16 cellular contexts compared by ENCODE assay signal in the genomic region with DNA sequence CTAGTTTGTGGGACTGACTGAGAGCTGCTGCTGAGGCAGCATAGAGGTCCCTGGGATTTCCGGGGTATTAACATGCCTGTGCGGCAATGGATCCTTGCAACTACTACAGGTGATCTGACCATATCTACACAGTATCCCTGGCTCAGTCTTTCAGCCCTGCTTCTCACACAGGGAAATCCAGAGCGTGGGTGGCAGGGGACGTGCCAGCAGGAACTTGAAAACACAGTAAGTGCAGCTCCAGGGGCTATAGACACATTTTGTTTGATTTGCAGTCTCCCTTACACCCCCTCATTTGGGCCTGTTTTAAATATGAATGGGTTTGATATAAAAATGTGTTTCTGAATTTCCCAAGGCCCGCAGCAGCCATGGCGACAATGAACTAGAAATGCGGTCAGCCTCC.
A peak's percentile ranks its signal among the peaks of the same experiment; 100 is the strongest.
DNase-seq lines count a peak whose midpoint lies in the region; ATAC-seq, FAIRE-seq and TF ChIP-seq lines count a peak whose summit lies in the region.
"Had no signal": no experiment of that assay in that cellular context is flagged by ENCODE, and none has a peak within 500 bp of the region (broad histone marks: within the 10 kb centered on the region; RNA-seq: fewer than 3 reads in every experiment).

No MANE protein-coding gene starts in this region.

- no CpG with 5 or more reads among the region's 7 CpGs for WGBS in mesendoderm (ENCODE audit: extremely low coverage, insufficient coverage, low lambda C conversion rate)
- 46 to 52% methylated on average over 7 of the region's 7 CpGs for WGBS in esophagus squamous epithelium, 2 donors
- 83 to 88% methylated on average over 7 of the region's 7 CpGs for WGBS in testis, 2 donors

- no peak overlapping the region for H3K9ac ChIP-seq in mesendoderm (ENCODE audit: low read length)

- no peak overlapping the region for H2BK15ac ChIP-seq in mesendoderm (replicated peaks; ENCODE audit: low read depth)

- DNase-seq in cardiac muscle cell (ENCODE audit: low read depth in 1 of 2, low spot score in 1 of 2), result no peak
- no peak for DNase-seq in Right ventricle myocardium inferior (ENCODE audit: missing footprints)
- DNase-seq in bronchial epithelial cell (ENCODE audit: low read depth), result no peak
- no peak for DNase-seq in mesendoderm
- no peak for DNase-seq in esophagus squamous epithelium (lab: John Stamatoyannopoulos, UW)
- DNase-seq in testis, result no peak
- DNase-seq in Calu3, result no peak
- DNase-seq: C1 segment of cervical spinal cord; CD4-positive, alpha-beta memory T cell; DMS53; GF-D8; H7 had no signal

- H3K9me3 ChIP-seq in cardiac muscle cell (ENCODE audit: low read depth), result no peaks in the 10 kb centered on the region
- H3K9me3 ChIP-seq in esophagus squamous epithelium, result no peaks in the 10 kb centered on the region
- H3K9me3 ChIP-seq in testis, result no peaks in the 10 kb centered on the region

- H3K36me3 ChIP-seq in cardiac muscle cell, result no peaks in the 10 kb centered on the region
- H3K36me3 ChIP-seq in bronchial epithelial cell (ENCODE audit: control insufficient read depth, insufficient read depth, low read length), result peaks cover 2% of the 10 kb centered on the region
- no peaks in the 10 kb centered on the region for H3K36me3 ChIP-seq in mesendoderm (ENCODE audit: control insufficient read depth, insufficient read depth, low read length)
- H3K36me3 ChIP-seq in esophagus squamous epithelium, result no peaks in the 10 kb centered on the region
- H3K36me3 ChIP-seq in testis (ENCODE audit: low read depth, missing control alignments), result no peaks in the 10 kb centered on the region

- H3K4me2 ChIP-seq in mesendoderm (ENCODE audit: low read length), result no peak overlapping the region

- no peak overlapping the region for H3K4me3 Mint-ChIP-seq in Calu3 (ENCODE audit: low read depth, unreplicated experiment)
- H3K4me3 Mint-ChIP-seq: B cell; CD4-positive, alpha-beta memory T cell; IgD-negative memory B cell had no signal

- H3K36me3 Mint-ChIP-seq in Calu3 (ENCODE audit: insufficient read depth, unreplicated experiment), result no peaks in the 10 kb centered on the region

- H2BK5ac ChIP-seq in mesendoderm (ENCODE audit: low read length), result no peak overlapping the region

- intact Hi-C loops in Right ventricle myocardium inferior (cut with DNase I), result no loop called here
- intact Hi-C loops in esophagus squamous epithelium (cut with DNase I), result no loop called here
- intact Hi-C loops in testis (cut with DNase I; ENCODE audit: low total_unique reads), result no loop called here
- intact Hi-C loops in Calu3 (cut with micrococcal nuclease; ENCODE audit: unreplicated experiment), result no loop called here

- no peak overlapping the region for H4K8ac ChIP-seq in mesendoderm (ENCODE audit: low read depth, low read length)

- no peaks in the 10 kb centered on the region for H3K9me3 Mint-ChIP-seq in Calu3 (ENCODE audit: low read depth, unreplicated experiment)

- H3K23ac ChIP-seq in mesendoderm (ENCODE audit: low read length), result no peak overlapping the region

- peak; percentile 55 for FAIRE-seq in bronchial epithelial cell (lab: Jason Lieb, UNC)
- FAIRE-seq: A204.1, D721Med had no signal

- no peak overlapping the region for H3K18ac ChIP-seq in mesendoderm (ENCODE audit: low read length)

- H3K27ac ChIP-seq in cardiac muscle cell (peak overlapping the region; percentile 59), mesendoderm (ENCODE audit: low read depth, low read length) (no peak overlapping the region), esophagus squamous epithelium (no peak overlapping the region), testis (no peak overlapping the region)

- H3K4me3 ChIP-seq in cardiac muscle cell, result no peak overlapping the region
- no peak overlapping the region for H3K4me3 ChIP-seq in bronchial epithelial cell (ENCODE audit: low read depth, low read length)
- no peak overlapping the region for H3K4me3 ChIP-seq in mesendoderm (ENCODE audit: low read length)
- H3K4me3 ChIP-seq in esophagus squamous epithelium, result no peak overlapping the region
- H3K4me3 ChIP-seq in testis, result no peak overlapping the region

- H3K79me2 ChIP-seq in mesendoderm (ENCODE audit: control insufficient read depth, insufficient read depth, low read length), result peaks cover 53% of the 10 kb centered on the region

- TF ChIP-seq POLR2A in esophagus squamous epithelium (IDR thresholded peaks at IDR 0.05) (no peak), testis (IDR thresholded peaks at IDR 0.05) (no peak)

- H3K4me1 Mint-ChIP-seq in Calu3 (ENCODE audit: low read depth, unreplicated experiment), result peaks cover 8% of the 10 kb centered on the region

- H3K4me1 ChIP-seq in cardiac muscle cell (ENCODE audit: low read depth) (peaks cover 43% of the 10 kb centered on the region), mesendoderm (ENCODE audit: control insufficient read depth, low read depth, low read length) (peaks cover 4% of the 10 kb centered on the region), esophagus squamous epithelium (peaks cover 0 to 44% (median 19%) of the 10 kb centered on the region in 3 donors), testis (no peaks in the 10 kb centered on the region)

- TF ChIP-seq CTCF in cardiac muscle cell (IDR thresholded peaks at IDR 0.05; ENCODE audit: low read depth, low read length) (no peak), bronchial epithelial cell (IDR thresholded peaks at IDR 0.05; ENCODE audit: insufficient read depth, low read length, severe bottlenecking) (no peak), esophagus squamous epithelium (IDR thresholded peaks at IDR 0.05) (no peak), testis (IDR thresholded peaks at IDR 0.05) (no peak), Calu3 (IDR thresholded peaks at IDR 0.05; ENCODE audit: unreplicated experiment) (no peak)

- BruUV-seq in Calu3 (replicated peaks; lab: Mats Ljungman, UMichigan), result no TSS peak

- H2BK120ac ChIP-seq in mesendoderm (ENCODE audit: low read depth, low read length), result no peak overlapping the region

- no peak overlapping the region for H4K5ac ChIP-seq in mesendoderm (ENCODE audit: low read length)

- H3K27ac Mint-ChIP-seq in Calu3 (ENCODE audit: unreplicated experiment), result no peak overlapping the region
- H3K27ac Mint-ChIP-seq: B cell; CD4-positive, alpha-beta memory T cell; IgD-negative memory B cell had no signal

- no peak for ATAC-seq in Right ventricle myocardium inferior

- CTCF ChIA-PET in Calu3 (lab: Charles Lee), result no interaction called here

- H3K27me3 Mint-ChIP-seq in Calu3 (ENCODE audit: unreplicated experiment), result no peaks in the 10 kb centered on the region
- H3K27me3 Mint-ChIP-seq: CD4-positive, alpha-beta memory T cell had no signal

- no peak overlapping the region for H2AK5ac ChIP-seq in mesendoderm (ENCODE audit: low read length)

- no peak overlapping the region for H3K4ac ChIP-seq in mesendoderm (ENCODE audit: low read depth, low read length)

- peaks cover 41% of the 10 kb centered on the region for H3K79me1 ChIP-seq in mesendoderm (ENCODE audit: low read length)

- H3K56ac ChIP-seq in mesendoderm (ENCODE audit: low read length), result peak overlapping the region; percentile 22

- H3K27me3 ChIP-seq in cardiac muscle cell, result no peaks in the 10 kb centered on the region
- H3K27me3 ChIP-seq in bronchial epithelial cell (ENCODE audit: control insufficient read depth, insufficient read depth, low read length), result no peaks in the 10 kb centered on the region
- no peaks in the 10 kb centered on the region for H3K27me3 ChIP-seq in mesendoderm (ENCODE audit: insufficient read depth, low read length, poor library complexity)
- no peaks in the 10 kb centered on the region for H3K27me3 ChIP-seq in esophagus squamous epithelium
- no peaks in the 10 kb centered on the region for H3K27me3 ChIP-seq in testis
